In genomic region chr10:77428776-77429395, GRCh38 we compare ENCODE assay signal across 9 cellular contexts.
DNase-seq lines count a peak whose midpoint lies in the region; ATAC-seq, FAIRE-seq and TF ChIP-seq lines count a peak whose summit lies in the region.
"Had no signal": no experiment of that assay in that cellular context is flagged by ENCODE, and none has a peak within 500 bp of the region (broad histone marks: within the 10 kb centered on the region; RNA-seq: fewer than 3 reads in every experiment).

No MANE protein-coding gene starts in this region.

- in situ Hi-C loops in ACHN (cut with HindIII; ENCODE audit: low pct_ligation_motif_present, low pct_unique_long_range_greater_than_20kb, low sequenced_read_pairs) = no loop called here

- DNase-seq in ACHN (peak; percentile 71), HFFc6 (peak; percentile 52), astrocyte (ENCODE audit: low read depth) (peak; percentile 64), kidney tubule cell (ENCODE audit: low spot score) (peak; percentile 30), urothelium cell line (ENCODE audit: low spot score) (no peak), natural killer cell (no peak), NCI-H1105 (lab: John Stamatoyannopoulos, UW) (no peak), inferior parietal cortex (ENCODE audit: extremely low spot score) (no peak)

- H3K9me3 ChIP-seq in astrocyte (ENCODE audit: insufficient read depth, low read depth, low read length) = no peaks in the 10 kb centered on the region

- H3K36me3 Mint-ChIP-seq in HFFc6 (ENCODE audit: low read depth) (peaks cover 9% of the 10 kb centered on the region; the same call in 1 of the 2 replicates), astrocyte (ENCODE audit: low read depth, unreplicated experiment) (peaks cover 5% of the 10 kb centered on the region), natural killer cell (no peaks in the 10 kb centered on the region)
- H3K36me3 Mint-ChIP-seq: memory B cell had no signal

- TF ChIP-seq CTCF in HFFc6 (IDR thresholded peaks at IDR 0.05) (peak; percentile 85), astrocyte (IDR thresholded peaks at IDR 0.05; ENCODE audit: insufficient read depth, low read depth, low read length) (peak; percentile 44), natural killer cell (IDR thresholded peaks at IDR 0.05) (no peak)

- no peaks in the 10 kb centered on the region; the same call in 1 of the 2 replicates for H3K27me3 Mint-ChIP-seq in HFFc6 (ENCODE audit: insufficient read depth)
- H3K27me3 Mint-ChIP-seq in astrocyte (ENCODE audit: low read depth, unreplicated experiment) = no peaks in the 10 kb centered on the region
- H3K27me3 Mint-ChIP-seq in natural killer cell (ENCODE audit: low read depth in 2 of 2) = peaks cover 12 to 13% of the 10 kb centered on the region in 2 donors

- FAIRE-seq in astrocyte (lab: Jason Lieb, UNC) (no peak), urothelium cell line (lab: Jason Lieb, UNC) (no peak)

- no peak overlapping the region for H3K4me2 ChIP-seq in astrocyte (ENCODE audit: low read length)

- H3K4me3 ChIP-seq in astrocyte (ENCODE audit: insufficient read depth, low read depth, low read length) = no peak overlapping the region

- no peaks in the 10 kb centered on the region for H3K79me2 ChIP-seq in astrocyte (ENCODE audit: insufficient read depth, low read length)

- H3K27ac ChIP-seq in astrocyte (ENCODE audit: low read depth, low read length) = no peak overlapping the region

- H3K9me3 Mint-ChIP-seq in HFFc6 (no peaks in the 10 kb centered on the region), astrocyte (ENCODE audit: unreplicated experiment) (no peaks in the 10 kb centered on the region), natural killer cell (no peaks in the 10 kb centered on the region)
- H3K9me3 Mint-ChIP-seq: memory B cell had no signal

- no peak overlapping the region for H3K9ac ChIP-seq in astrocyte (ENCODE audit: low read length)

- no peaks in the 10 kb centered on the region for H3K36me3 ChIP-seq in astrocyte (ENCODE audit: insufficient read depth, low read length)

- intact Hi-C loops in natural killer cell (cut with micrococcal nuclease) = no loop called here

- H3K4me3 Mint-ChIP-seq in HFFc6 = no peak overlapping the region
- H3K4me3 Mint-ChIP-seq in astrocyte (ENCODE audit: unreplicated experiment) = no peak overlapping the region
- no peak overlapping the region for H3K4me3 Mint-ChIP-seq in natural killer cell
- H3K4me3 Mint-ChIP-seq: memory B cell had no signal

- H3K4me1 Mint-ChIP-seq in HFFc6 (ENCODE audit: low read depth) (peaks cover 65% of the 10 kb centered on the region), astrocyte (ENCODE audit: low read depth, unreplicated experiment) (peaks cover 11% of the 10 kb centered on the region), natural killer cell (no peaks in the 10 kb centered on the region)
- H3K4me1 Mint-ChIP-seq: memory B cell had no signal

- no peaks in the 10 kb centered on the region for H3K4me1 ChIP-seq in astrocyte (ENCODE audit: insufficient read depth, low read length)

- H4K20me1 ChIP-seq in astrocyte (ENCODE audit: insufficient read depth, low read length) = peaks cover 9% of the 10 kb centered on the region

- no peak overlapping the region for H2AFZ ChIP-seq in astrocyte (ENCODE audit: low read depth, low read length)

- H3K27ac Mint-ChIP-seq in HFFc6 (peak overlapping the region; percentile 10; the same call in 1 of the 2 replicates), astrocyte (ENCODE audit: unreplicated experiment) (no peak overlapping the region), natural killer cell (no peak overlapping the region)
- H3K27ac Mint-ChIP-seq: memory B cell had no signal

- ATAC-seq in natural killer cell = no peak

- H3K27me3 ChIP-seq in astrocyte (ENCODE audit: insufficient read depth, low read length) = no peaks in the 10 kb centered on the region

Comparison
In these comparisons a context has a peak if more than half of its experiments do, and no peak if none do; other contexts are left out.
1. DNase-seq: peak in ACHN (single experiment), HFFc6 (single experiment), astrocyte (single experiment) and kidney tubule cell (single experiment); none in urothelium cell line (single experiment), natural killer cell (single experiment), NCI-H1105 (single experiment) and inferior parietal cortex (single experiment).